ENCODE assay signal across 8 cellular contexts in the genomic region with DNA sequence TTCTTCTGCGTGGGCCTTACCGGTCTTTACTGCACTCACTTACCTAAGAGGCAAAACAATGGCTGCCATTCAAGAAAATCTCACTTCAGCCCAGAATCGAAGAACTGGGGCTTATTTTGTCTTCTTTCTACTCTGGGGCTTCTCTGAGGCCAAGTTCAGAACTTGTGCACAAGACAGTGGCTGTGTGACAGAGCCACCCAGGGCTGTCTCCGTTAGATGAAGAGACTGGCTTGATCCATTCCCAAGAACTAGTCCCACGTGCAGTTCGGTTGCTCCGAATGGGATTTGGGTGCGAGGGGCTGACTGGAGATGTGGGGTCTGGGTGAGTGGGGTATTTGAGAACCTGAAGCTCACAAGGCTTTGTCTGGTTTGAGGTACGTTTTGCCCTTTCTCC. TPM values are rescaled to one million over a fixed set of nuclear protein-coding genes. Genes with fewer than 3 reads are reported as not detected.
DNase-seq lines count a peak whose midpoint lies in the region; ATAC-seq, FAIRE-seq and TF ChIP-seq lines count a peak whose summit lies in the region.

No MANE protein-coding gene starts in this region.

- peak overlapping the region; percentile 98 for H3K27ac ChIP-seq in C4-2B
- H3K27ac ChIP-seq in astrocyte (ENCODE audit: low read depth, low read length) = peak overlapping the region; percentile 94
- no peak overlapping the region for H3K27ac ChIP-seq in iPS-20b (ENCODE audit: low read length)

- peaks cover 5% of the 10 kb centered on the region for H3K36me3 Mint-ChIP-seq in astrocyte (ENCODE audit: low read depth, unreplicated experiment)

- DNase-seq in astrocyte (ENCODE audit: low read depth) (no peak), HCEC 1CT (no peak), NCI-H1436 (lab: John Stamatoyannopoulos, UW) (no peak), NCI-H446 (lab: John Stamatoyannopoulos, UW) (no peak)
- peak; percentile 0 for DNase-seq in stimulated activated CD8-positive, alpha-beta memory T cell treated with anti-CD3 and anti-CD28 coated beads, Interleukin-12 subunit alpha, Interleukin-12 subunit beta, amount 100 ng/mL, for 4 hours (ENCODE audit: low read depth)

- peak overlapping the region; percentile 79 for H3K4me3 ChIP-seq in astrocyte (ENCODE audit: insufficient read depth, low read depth, low read length)
- peak overlapping the region; percentile 77 for H3K4me3 ChIP-seq in iPS-20b (ENCODE audit: low read length)

- H3K4me3 Mint-ChIP-seq in astrocyte (ENCODE audit: unreplicated experiment) = peak overlapping the region; percentile 84

- peak; percentile 3 for ATAC-seq in HG03039 (IDR thresholded peaks at IDR 0.05; ENCODE audit: unreplicated experiment)

- H3K79me2 ChIP-seq in astrocyte (ENCODE audit: insufficient read depth, low read length) = peaks cover 51% of the 10 kb centered on the region

- H3K9ac ChIP-seq in astrocyte (ENCODE audit: low read length) (peak overlapping the region; percentile 96), iPS-20b (ENCODE audit: low read depth, low read length) (peak overlapping the region; percentile 82)

- peak overlapping the region; percentile 88 for H3K4me2 ChIP-seq in astrocyte (ENCODE audit: low read length)

- TF ChIP-seq CTCF in C4-2B (conservative IDR thresholded peaks at IDR 0.05) = no peak
- no peak for TF ChIP-seq CTCF in astrocyte (IDR thresholded peaks at IDR 0.05; ENCODE audit: insufficient read depth, low read depth, low read length)

- H3K9me3 ChIP-seq in astrocyte (ENCODE audit: insufficient read depth, low read depth, low read length) (no peaks in the 10 kb centered on the region), iPS-20b (ENCODE audit: insufficient read depth, low read depth, low read length) (no peaks in the 10 kb centered on the region)

- peaks cover 13% of the 10 kb centered on the region for H3K4me1 ChIP-seq in astrocyte (ENCODE audit: insufficient read depth, low read length)
- peaks cover 14% of the 10 kb centered on the region; the same call in 1 of the 2 replicates for H3K4me1 ChIP-seq in iPS-20b (ENCODE audit: insufficient read depth, low read length)

- H3K27ac Mint-ChIP-seq in astrocyte (ENCODE audit: unreplicated experiment) = peak overlapping the region; percentile 62

- H3K4me1 Mint-ChIP-seq in astrocyte (ENCODE audit: low read depth, unreplicated experiment) = peaks cover 8% of the 10 kb centered on the region

- peak overlapping the region; percentile 97 for H2AFZ ChIP-seq in astrocyte (ENCODE audit: low read depth, low read length)

- H4K20me1 ChIP-seq in astrocyte (ENCODE audit: insufficient read depth, low read length) = peaks cover 12% of the 10 kb centered on the region

- no peaks in the 10 kb centered on the region for H3K27me3 ChIP-seq in astrocyte (ENCODE audit: insufficient read depth, low read length)
- H3K27me3 ChIP-seq in iPS-20b (ENCODE audit: insufficient read depth, low read length) = peaks cover 12% of the 10 kb centered on the region

- H3K27me3 Mint-ChIP-seq in astrocyte (ENCODE audit: low read depth, unreplicated experiment) = no peaks in the 10 kb centered on the region

- H3K36me3 ChIP-seq in astrocyte (ENCODE audit: insufficient read depth, low read length) (no peaks in the 10 kb centered on the region), iPS-20b (ENCODE audit: insufficient read depth, low read depth, low read length) (peaks cover 15% of the 10 kb centered on the region)

- no peaks in the 10 kb centered on the region for H3K9me3 Mint-ChIP-seq in astrocyte (ENCODE audit: unreplicated experiment)

- FAIRE-seq in astrocyte (lab: Jason Lieb, UNC) = no peak

RNA-seq across cellular contexts. Expression of gene TCF12, which starts 0.8 kb away (rescaled TPM):
- 106 and 112 TPM in 2 replicates for total RNA-seq in astrocyte
